In genomic region chr12:131885543-131886057, GRCh38 we compare ENCODE assay signal across 18 cellular contexts. TPM values are rescaled to one million over a fixed set of nuclear protein-coding genes. Genes with fewer than 3 reads are reported as not detected.
DNase-seq lines count a peak whose midpoint lies in the region; ATAC-seq and TF ChIP-seq lines count a peak whose summit lies in the region.
"Had no signal": no experiment of that assay in that cellular context is flagged by ENCODE, and none has a peak within 500 bp of the region (broad histone marks: within the 10 kb centered on the region; RNA-seq: fewer than 3 reads in every experiment).

No MANE protein-coding gene starts in this region.

- H3K4me2 ChIP-seq in HCT116 (ENCODE audit: low read length) (no peak overlapping the region), PC-9 (peak overlapping the region; percentile 18; the same call in 1 of the 2 replicates)
- H3K4me2 ChIP-seq: A549, BLaER1 had no signal

- POLR2A ChIA-PET in HCT116 (lab: Charles Lee) (no interaction called here), PC-9 (lab: Charles Lee; ENCODE audit: unreplicated experiment) (no interaction called here)

- H3K79me2 ChIP-seq in HCT116 (ENCODE audit: insufficient read depth, low read length) (no peaks in the 10 kb centered on the region), PC-9 (ENCODE audit: low read depth) (no peaks in the 10 kb centered on the region)

- H3K9me3 ChIP-seq in HCT116 (ENCODE audit: control insufficient read depth in 1 of 2, insufficient read depth in 1 of 2, low read depth in 1 of 2, low read length in 2 of 2) (no peaks in the 10 kb centered on the region), PC-9 (ENCODE audit: insufficient read depth, low read depth) (peaks cover 5% of the 10 kb centered on the region)
- H3K9me3 ChIP-seq: BE2C, Caco-2 had no signal

- no peak for TF ChIP-seq POLR2A in HCT116 (IDR thresholded peaks at IDR 0.05; ENCODE audit: borderline replicate concordance, extremely low read depth, insufficient read depth, insufficient read length)

- H3K9ac ChIP-seq in HCT116 (ENCODE audit: low read length), result no peak overlapping the region
- H3K9ac ChIP-seq: BLaER1 had no signal

- TF ChIP-seq RAD21 in HCT116 (IDR thresholded peaks at IDR 0.05; ENCODE audit: low read depth), result no peak

- no peak overlapping the region for H3K27ac ChIP-seq in HCT116 (ENCODE audit: low read depth, low read length)
- peak overlapping the region; percentile 53 for H3K27ac ChIP-seq in PC-9
- H3K27ac ChIP-seq in epithelial cell of prostate, result peak overlapping the region; percentile 30
- H3K27ac ChIP-seq: 22Rv1, A549, BLaER1, C4-2B had no signal

- H2AFZ ChIP-seq in HCT116 (ENCODE audit: low read depth, low read length, poor library complexity, severe bottlenecking), result no peak overlapping the region
- H2AFZ ChIP-seq in PC-9, result no peak overlapping the region

- no peak for TF ChIP-seq CTCF in HCT116 (IDR thresholded peaks at IDR 0.05 in 2 of 3, conservative IDR thresholded peaks at IDR 0.05 in 1 of 3; ENCODE audit: borderline replicate concordance in 1 of 3, insufficient read depth in 1 of 3, low read depth in 2 of 3, low read length in 2 of 3)
- TF ChIP-seq CTCF in PC-9 (conservative IDR thresholded peaks at IDR 0.05), result no peak

- H4K20me1 ChIP-seq in HCT116 (ENCODE audit: insufficient read depth) (no peaks in the 10 kb centered on the region), PC-9 (ENCODE audit: insufficient read depth) (no peaks in the 10 kb centered on the region)
- H4K20me1 ChIP-seq: BLaER1 had no signal

- no peaks in the 10 kb centered on the region for H3K9me2 ChIP-seq in HCT116 (ENCODE audit: insufficient read depth)
- H3K9me2 ChIP-seq in PC-9 (ENCODE audit: insufficient read depth), result no peaks in the 10 kb centered on the region

- peaks cover 3 to 9% of the 10 kb centered on the region in 2 experiments; a peak in 3 of 4 replicates for H3K4me1 ChIP-seq in HCT116 (ENCODE audit: control insufficient read depth in 1 of 2, insufficient read depth in 2 of 2, low read length in 2 of 2)
- peaks cover 45% of the 10 kb centered on the region for H3K4me1 ChIP-seq in PC-9 (replicated peaks; ENCODE audit: insufficient read depth)
- H3K4me1 ChIP-seq: BE2C had no signal

- peaks cover 44% of the 10 kb centered on the region for H3F3A ChIP-seq in PC-9 (ENCODE audit: insufficient read depth, low read depth)

- RAD21 ChIA-PET in HCT116 (lab: Charles Lee; ENCODE audit: low non-redundant PET in 1 of 2, low total read pairs in 2 of 2, uncharacterized antibody in 2 of 2, unreplicated experiment in 2 of 2), result no interaction called here

- CTCF ChIA-PET in HCT116 (lab: Charles Lee) (no interaction called here), PC-9 (lab: Charles Lee) (no interaction called here)

- H3K4me3 ChIP-seq in HCT116 (replicated peaks in 1 of 2; ENCODE audit: low read depth in 1 of 2, low read length in 2 of 2) (no peak overlapping the region), PC-9 (0 out of 2 replicates have a peak overlapping the region, but pooled peaks have one; percentile 9)
- H3K4me3 ChIP-seq: A549, BLaER1 had no signal

- no peak for ATAC-seq in Right ventricle myocardium superior (ENCODE audit: poor library complexity)
- ATAC-seq in left ventricle myocardium superior, result no peak
- ATAC-seq in HCT116, result no peak
- ATAC-seq: A549; CD8-positive, alpha-beta T cell had no signal

- intact Hi-C loops in Right ventricle myocardium superior (cut with DNase I), result no loop called here
- intact Hi-C loops in left ventricle myocardium superior (cut with micrococcal nuclease), result no loop called here
- intact Hi-C loops in HCT116 (cut with micrococcal nuclease), result no loop called here
- intact Hi-C loops in PC-9 (cut with micrococcal nuclease; ENCODE audit: unreplicated experiment), result no loop called here

- H3K27me3 ChIP-seq in HCT116 (ENCODE audit: insufficient read depth, low read length) (no peaks in the 10 kb centered on the region), PC-9 (ENCODE audit: insufficient read depth, low read depth) (no peaks in the 10 kb centered on the region)
- H3K27me3 ChIP-seq: BE2C, BLaER1 had no signal

- DNase-seq in Right ventricle myocardium superior (peak; percentile 3), left ventricle myocardium superior (no peak), HCT116 (ENCODE audit: low read depth, low spot score) (no peak), PC-9 (no peak), epithelial cell of prostate (ENCODE audit: low read depth, low spot score) (no peak), iPS-NIHi7 (ENCODE audit: extremely low spot score) (no peak), C1 segment of cervical spinal cord (lab: John Stamatoyannopoulos, UW) (no peak)
- DNase-seq: BE2C; Caco-2; Calu3; CD4-positive, alpha-beta T cell; CD8-positive, alpha-beta T cell; DMS79 treated with DMSO at 0.1 percent for 48 hours; GF-D8 had no signal

- BruUV-seq in HCT116 (replicated peaks; lab: Mats Ljungman, UMichigan) (no TSS peak), PC-9 (replicated peaks; lab: Mats Ljungman, UMichigan) (no TSS peak)

- H3K36me3 ChIP-seq in HCT116 (ENCODE audit: control insufficient read depth in 1 of 2, insufficient read depth in 2 of 2, low read length in 2 of 2) (no peaks in the 10 kb centered on the region), PC-9 (ENCODE audit: low read depth) (no peaks in the 10 kb centered on the region)
- H3K36me3 ChIP-seq: BE2C, BLaER1 had no signal

TF ChIP-seq in HCT116, 20 proteins besides CTCF, POLR2A, EP300 and RAD21:
- TF ChIP-seq ZFX (IDR thresholded peaks at IDR 0.05) (no peak), TCF7L2 (IDR thresholded peaks at IDR 0.05; ENCODE audit: borderline replicate concordance, extremely low read depth, insufficient read depth, insufficient read length) (no peak), ZBTB33 (IDR thresholded peaks at IDR 0.05; ENCODE audit: extremely low read depth, insufficient replicate concordance, low read length) (no peak), ELF1 (IDR thresholded peaks at IDR 0.05; ENCODE audit: borderline replicate concordance, low read depth) (no peak), EZH2 (IDR thresholded peaks at IDR 0.05) (no peak), MAX (IDR thresholded peaks at IDR 0.05) (no peak), CBX3 (IDR thresholded peaks at IDR 0.05; ENCODE audit: low read depth) (peak; percentile 44; the same call in 1 of the 2 replicates)

RNA-seq across cellular contexts. Expression of gene ULK1, which starts 8.8 kb away (rescaled TPM):
- total RNA-seq in Right ventricle myocardium superior (49.8 TPM), left ventricle myocardium superior (64.0 TPM), HCT116 (2021; ENCODE audit: unreplicated experiment) (34.2 TPM), PC-9 (2021) (50.8 and 70.5 TPM in 2 replicates)
- 17.4 and 24.4 TPM in 2 replicates for polyA plus RNA-seq in HCT116 (2012)

RNA-seq across cellular contexts. Expression of gene PUS1, which starts 43.5 kb away (rescaled TPM):
- total RNA-seq in Right ventricle myocardium superior (5.8 TPM), left ventricle myocardium superior (5.6 TPM), HCT116 (2021; ENCODE audit: unreplicated experiment) (77.3 TPM), PC-9 (2021) (36.4 and 37.0 TPM in 2 replicates)
- polyA plus RNA-seq in HCT116 (2012), result 46.8 and 49.7 TPM in 2 replicates

RNA-seq across cellular contexts. Expression of gene MMP17, which starts 57.4 kb away (rescaled TPM):
- total RNA-seq in Right ventricle myocardium superior (1.3 TPM), left ventricle myocardium superior (0.47 TPM), HCT116 (2021; ENCODE audit: unreplicated experiment) (14.3 TPM), PC-9 (2021) (3.3 and 5.4 TPM in 2 replicates)
- polyA plus RNA-seq in HCT116 (2012), result 14.5 and 16.0 TPM in 2 replicates
